Comparison of ENCODE assay signal across 18 cellular contexts in genomic region chr18:78906066-78906465, GRCh38.
"Had no signal": no experiment of that assay in that cellular context is flagged by ENCODE, and none has a peak within 500 bp of the region (broad histone marks: within the 10 kb centered on the region; RNA-seq: fewer than 3 reads in every experiment).

No MANE protein-coding gene starts in this region.

- H3K27ac ChIP-seq: heart right ventricle, neutrophil, ovary, right atrium auricular region, sigmoid colon, skin epidermis had no signal

- H3K27me3 Mint-ChIP-seq: dendritic cell treated with granulocyte-macrophage colony-stimulating factor and Interleukin-4, amounts not matched to agents 40 ng/mL and 50 ng/mL, for 4 days had no signal

- ATAC-seq: heart right ventricle; left lobe of liver; naive thymus-derived CD4-positive, alpha-beta T cell had no signal

- H3K9me3 Mint-ChIP-seq: central memory CD8-positive, alpha-beta T cell; dendritic cell treated with granulocyte-macrophage colony-stimulating factor and Interleukin-4, amounts not matched to agents 40 ng/mL and 50 ng/mL, for 4 days; nephron progenitor cell had no signal

- H3K36me3 ChIP-seq: heart right ventricle, neutrophil, ovary, right atrium auricular region, sigmoid colon had no signal

- H3K27ac Mint-ChIP-seq: dendritic cell treated with granulocyte-macrophage colony-stimulating factor and Interleukin-4, amounts not matched to agents 40 ng/mL and 50 ng/mL, for 4 days; memory B cell; naive thymus-derived CD4-positive, alpha-beta T cell; nephron progenitor cell had no signal

- H3K4me1 Mint-ChIP-seq: central memory CD8-positive, alpha-beta T cell; memory B cell; naive thymus-derived CD4-positive, alpha-beta T cell had no signal

- H3K4me1 ChIP-seq: heart right ventricle, right atrium auricular region, sigmoid colon had no signal

- H3K9me3 ChIP-seq: heart right ventricle, neutrophil, ovary, right atrium auricular region, sigmoid colon had no signal

- DNase-seq: erythroblast; foreskin melanocyte; heart right ventricle; hypothalamus; naive thymus-derived CD4-positive, alpha-beta T cell; nephron progenitor cell; ovary; sigmoid colon; stimulated activated CD4-positive, alpha-beta T cell treated with anti-CD3 and anti-CD28 coated beads, Interleukin-12 subunit alpha, Interleukin-12 subunit beta, amount 100 ng/mL, for 4 hours; stimulated activated naive CD4-positive, alpha-beta T cell treated with Interleukin-2 at 50 U/mL for 16 hours; trophoblast cell had no signal

- H3K27me3 ChIP-seq: neutrophil, ovary, right atrium auricular region had no signal

- H3K36me3 Mint-ChIP-seq: memory B cell; naive thymus-derived CD4-positive, alpha-beta T cell had no signal

- H3K4me3 ChIP-seq: heart right ventricle, ovary, right atrium auricular region, sigmoid colon, skin epidermis had no signal

- H3K4me3 Mint-ChIP-seq: central memory CD8-positive, alpha-beta T cell; dendritic cell treated with granulocyte-macrophage colony-stimulating factor and Interleukin-4, amounts not matched to agents 40 ng/mL and 50 ng/mL, for 4 days; memory B cell; naive thymus-derived CD4-positive, alpha-beta T cell; nephron progenitor cell had no signal
